In genomic region chr11:114158886-114159285, GRCh38 we compare ENCODE assay signal across 1 cellular context.
TF ChIP-seq lines count a peak whose summit lies in the region.

No MANE protein-coding gene starts in this region.

TF ChIP-seq in HepG2, 621 proteins besides CTCF, POLR2A, EP300 and RAD21 (continued from another document):
- TF ChIP-seq CSRNP1 (CRISPR knock-in tag; IDR thresholded peaks at IDR 0.05), result no peak
- no peak for TF ChIP-seq ZSCAN21 (CRISPR knock-in tag; IDR thresholded peaks at IDR 0.05; ENCODE audit: borderline replicate concordance)
- no peak for TF ChIP-seq CREBL2 (CRISPR knock-in tag; IDR thresholded peaks at IDR 0.05; ENCODE audit: borderline replicate concordance)
- no peak for TF ChIP-seq ZNF761 (CRISPR knock-in tag; conservative IDR thresholded peaks at IDR 0.05)
- no peak for TF ChIP-seq ELF4 (CRISPR knock-in tag; IDR thresholded peaks at IDR 0.05; ENCODE audit: borderline replicate concordance)
